Comparison of ENCODE assay signal across 1 cellular context in genomic region chr11:118359295-118359958, GRCh38.
TF ChIP-seq lines count a peak whose summit lies in the region.

Gene UBE4A (plus strand): TSS chr11:118359600. CDS start chr11:118365081, 5,481 bp downstream.

TF ChIP-seq in HepG2, 621 proteins besides CTCF, POLR2A, EP300 and RAD21 (continued from another document and continues in another):
- TF ChIP-seq ZNF781 (CRISPR knock-in tag; IDR thresholded peaks at IDR 0.05; ENCODE audit: borderline replicate concordance, not compliant biosample characterization) (peak; percentile 82), ZZZ3 (CRISPR knock-in tag; IDR thresholded peaks at IDR 0.05; ENCODE audit: borderline replicate concordance) (no peak), ZHX1 (CRISPR knock-in tag; IDR thresholded peaks at IDR 0.05; ENCODE audit: low read depth) (0 out of 2 replicates have a peak, but pooled peaks have one; percentile 23), HOXA5 (CRISPR knock-in tag; IDR thresholded peaks at IDR 0.05) (0 out of 2 replicates have a peak, but pooled peaks have one; percentile 36), ZNF597 (CRISPR knock-in tag; IDR thresholded peaks at IDR 0.05) (no peak), MXD4 (CRISPR knock-in tag; IDR thresholded peaks at IDR 0.05) (peak; percentile 82; the same call in 1 of the 2 replicates), NRL (CRISPR knock-in tag; IDR thresholded peaks at IDR 0.05; ENCODE audit: borderline replicate concordance) (no peak), PHF8 (CRISPR knock-in tag; IDR thresholded peaks at IDR 0.05) (peak; percentile 87), ZC3H13 (CRISPR knock-in tag; IDR thresholded peaks at IDR 0.05) (peak; percentile 61; the same call in 1 of the 2 replicates), TEF (CRISPR knock-in tag; IDR thresholded peaks at IDR 0.05) (0 out of 2 replicates have a peak, but pooled peaks have one; percentile 36), SP2 (CRISPR knock-in tag; IDR thresholded peaks at IDR 0.05) (peak; percentile 65; the same call in 1 of the 2 replicates), REPIN1 (CRISPR knock-in tag; IDR thresholded peaks at IDR 0.05; ENCODE audit: borderline replicate concordance, low read depth) (peak; percentile 83; the same call in 1 of the 2 replicates), STAT5B (CRISPR knock-in tag; IDR thresholded peaks at IDR 0.05) (0 out of 2 replicates have a peak, but pooled peaks have one; percentile 30), HCFC1 (IDR thresholded peaks at IDR 0.05; ENCODE audit: low read depth, low read length) (peak; percentile 82), SIX4 (CRISPR knock-in tag; IDR thresholded peaks at IDR 0.05) (0 out of 2 replicates have a peak, but pooled peaks have one; percentile 34), SATB2 (CRISPR knock-in tag; IDR thresholded peaks at IDR 0.05) (no peak), EED (CRISPR knock-in tag; IDR thresholded peaks at IDR 0.05) (no peak), SCMH1 (CRISPR knock-in tag; IDR thresholded peaks at IDR 0.05; ENCODE audit: borderline replicate concordance) (no peak), HNRNPUL1 (IDR thresholded peaks at IDR 0.05; ENCODE audit: low read depth, low read length) (no peak), ZNF563 (CRISPR knock-in tag; IDR thresholded peaks at IDR 0.05) (0 out of 2 replicates have a peak, but pooled peaks have one; percentile 53), ZNF292 (CRISPR knock-in tag; IDR thresholded peaks at IDR 0.05; ENCODE audit: borderline replicate concordance, low read depth) (peak; percentile 49; the same call in 1 of the 2 replicates), ETV6 (CRISPR knock-in tag; conservative IDR thresholded peaks at IDR 0.05) (peak; percentile 20; the same call in 1 of the 2 replicates), HMGXB3 (CRISPR knock-in tag; IDR thresholded peaks at IDR 0.05; ENCODE audit: borderline replicate concordance) (peak; percentile 25; the same call in 1 of the 2 replicates), NKX3-1 (CRISPR knock-in tag; IDR thresholded peaks at IDR 0.05) (peak; percentile 78; the same call in 1 of the 2 replicates), ZNF839 (CRISPR knock-in tag; IDR thresholded peaks at IDR 0.05; ENCODE audit: borderline replicate concordance) (peak; percentile 74; the same call in 1 of the 2 replicates), NFKB2 (CRISPR knock-in tag; IDR thresholded peaks at IDR 0.05; ENCODE audit: borderline replicate concordance) (peak; percentile 84; the same call in 1 of the 2 replicates), ZBTB25 (CRISPR knock-in tag; IDR thresholded peaks at IDR 0.05) (peak; percentile 58; the same call in 1 of the 2 replicates), RORA (CRISPR knock-in tag; IDR thresholded peaks at IDR 0.05) (no peak), SRY (CRISPR knock-in tag; IDR thresholded peaks at IDR 0.05) (peak; percentile 49; the same call in 1 of the 2 replicates), DRAP1 (CRISPR knock-in tag; IDR thresholded peaks at IDR 0.05) (0 out of 2 replicates have a peak, but pooled peaks have one; percentile 59), SKIL (CRISPR knock-in tag; IDR thresholded peaks at IDR 0.05; ENCODE audit: borderline replicate concordance) (no peak), RELA (CRISPR knock-in tag; IDR thresholded peaks at IDR 0.05) (peak; percentile 55; the same call in 1 of the 2 replicates), ZNF792 (CRISPR knock-in tag; IDR thresholded peaks at IDR 0.05) (0 out of 2 replicates have a peak, but pooled peaks have one; percentile 55), ZNF124 (CRISPR knock-in tag; IDR thresholded peaks at IDR 0.05) (0 out of 2 replicates have a peak, but pooled peaks have one; percentile 75), ZBTB20 (CRISPR knock-in tag; IDR thresholded peaks at IDR 0.05; ENCODE audit: borderline replicate concordance, low read depth) (0 out of 2 replicates have a peak, but pooled peaks have one; percentile 73), ZBTB7B (CRISPR knock-in tag; IDR thresholded peaks at IDR 0.05) (peak; percentile 44; the same call in 1 of the 2 replicates), ZHX2 (IDR thresholded peaks at IDR 0.05; ENCODE audit: low read depth) (peak; percentile 93), ZHX2 (CRISPR knock-in tag; IDR thresholded peaks at IDR 0.05; ENCODE audit: borderline replicate concordance) (no peak), MAX (IDR thresholded peaks at IDR 0.05) (peak; percentile 86), ZNF260 (CRISPR knock-in tag; IDR thresholded peaks at IDR 0.05; ENCODE audit: borderline replicate concordance, low read depth) (no peak), YEATS2 (CRISPR knock-in tag; IDR thresholded peaks at IDR 0.05; ENCODE audit: borderline replicate concordance) (peak; percentile 96), FOSL1 (CRISPR knock-in tag; IDR thresholded peaks at IDR 0.05; ENCODE audit: borderline replicate concordance) (no peak)
